In the genomic region with DNA sequence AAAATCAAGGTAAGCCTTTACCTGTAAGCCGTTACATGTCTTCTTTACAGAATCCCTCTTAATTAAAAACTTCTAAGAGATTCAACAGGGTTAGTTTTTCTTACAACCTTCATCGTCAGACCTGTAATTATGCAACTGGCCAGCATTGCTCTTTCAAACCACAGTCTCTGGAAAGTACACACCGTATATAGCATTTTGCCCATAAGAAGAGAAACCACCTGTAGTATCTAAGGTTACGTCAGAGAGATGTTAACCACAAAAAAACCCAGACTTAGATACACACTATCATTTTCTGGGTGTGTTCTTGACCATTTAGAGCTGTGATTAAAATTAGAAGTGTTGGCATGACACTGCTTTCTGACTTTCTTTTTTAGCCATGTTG, we compare ENCODE assay signal across 11 cellular contexts.
DNase-seq lines count a peak whose midpoint lies in the region; ATAC-seq and TF ChIP-seq lines count a peak whose summit lies in the region.
"Had no signal": no experiment of that assay in that cellular context is flagged by ENCODE, and none has a peak within 500 bp of the region (broad histone marks: within the 10 kb centered on the region; RNA-seq: fewer than 3 reads in every experiment).

No MANE protein-coding gene starts in this region.

- H3K4me1 ChIP-seq in CD8-positive, alpha-beta T cell (ENCODE audit: insufficient read depth, low read length), result no peaks in the 10 kb centered on the region

- DNase-seq in immature natural killer cell, result peak; percentile 31 to 38 (median 32)
- no peak for DNase-seq in activated T-helper 2 cell treated with anti-CD3 and anti-CD28 coated beads, Interferon-gamma antibody, Interleukin-2, Interleukin-4, amounts not matched to agents 10 μg/mL and 5 μg/mL and 100 μg/mL, durations not matched to agents 14 hours and 24 hours and 36 hours (ENCODE audit: low spot score)
- no peak for DNase-seq in CD8-positive, alpha-beta T cell
- no peak for DNase-seq in effector memory CD8-positive, alpha-beta T cell
- DNase-seq in activated CD8-positive, alpha-beta memory T cell treated with anti-CD3 and anti-CD28 coated beads for 24 hours, result no peak
- DNase-seq: activated CD4-positive, alpha-beta T cell treated with anti-CD3 and anti-CD28 coated beads for 48 hours; kidney glomerular epithelial cell had no signal

- H3K27me3 ChIP-seq in CD8-positive, alpha-beta T cell (ENCODE audit: insufficient read depth, low read length), result no peaks in the 10 kb centered on the region

- H3K27me3 Mint-ChIP-seq in immature natural killer cell (ENCODE audit: low read depth in 3 of 3), result no peaks in the 10 kb centered on the region
- H3K27me3 Mint-ChIP-seq in activated T-helper 2 cell treated with anti-CD3 and anti-CD28 coated beads, Interferon-gamma antibody, Interleukin-2, Interleukin-4, amounts not matched to agents 10 μg/mL and 5 μg/mL and 100 μg/mL, durations not matched to agents 14 hours and 24 hours and 36 hours (ENCODE audit: low read depth), result no peaks in the 10 kb centered on the region
- peaks cover 2% of the 10 kb centered on the region for H3K27me3 Mint-ChIP-seq in CD8-positive, alpha-beta T cell (ENCODE audit: low read depth)
- no peaks in the 10 kb centered on the region for H3K27me3 Mint-ChIP-seq in effector memory CD8-positive, alpha-beta T cell

- peaks cover 5 to 16% of the 10 kb centered on the region in 2 donors for H3K4me1 Mint-ChIP-seq in immature natural killer cell
- H3K4me1 Mint-ChIP-seq in activated T-helper 2 cell treated with anti-CD3 and anti-CD28 coated beads, Interferon-gamma antibody, Interleukin-2, Interleukin-4, amounts not matched to agents 10 μg/mL and 5 μg/mL and 100 μg/mL, durations not matched to agents 14 hours and 24 hours and 36 hours (ENCODE audit: low read depth), result peaks cover 3% of the 10 kb centered on the region
- H3K4me1 Mint-ChIP-seq in CD8-positive, alpha-beta T cell (ENCODE audit: low read depth), result no peaks in the 10 kb centered on the region
- H3K4me1 Mint-ChIP-seq in effector memory CD8-positive, alpha-beta T cell (ENCODE audit: low read depth in 2 of 2), result no peaks in the 10 kb centered on the region

- POLR2A ChIA-PET in CD8-positive, alpha-beta T cell (lab: Charles Lee), result no interaction called here

- H3K27ac ChIP-seq in CD8-positive, alpha-beta T cell (ENCODE audit: low read depth, low read length), result no peak overlapping the region
- H3K27ac ChIP-seq: epithelial cell of prostate had no signal

- intact Hi-C loops in activated T-helper 2 cell treated with anti-CD3 and anti-CD28 coated beads, Interferon-gamma antibody, Interleukin-2, Interleukin-4, amounts not matched to agents 10 μg/mL and 5 μg/mL and 100 μg/mL, durations not matched to agents 14 hours and 24 hours and 36 hours (cut with micrococcal nuclease), result no loop called here
- intact Hi-C loops in CD8-positive, alpha-beta T cell (cut with DNase I, micrococcal nuclease), result no loop called here

- no peak overlapping the region for H3K4me3 Mint-ChIP-seq in immature natural killer cell
- H3K4me3 Mint-ChIP-seq in activated T-helper 2 cell treated with anti-CD3 and anti-CD28 coated beads, Interferon-gamma antibody, Interleukin-2, Interleukin-4, amounts not matched to agents 10 μg/mL and 5 μg/mL and 100 μg/mL, durations not matched to agents 14 hours and 24 hours and 36 hours (ENCODE audit: low read depth), result no peak overlapping the region
- no peak overlapping the region for H3K4me3 Mint-ChIP-seq in CD8-positive, alpha-beta T cell
- no peak overlapping the region for H3K4me3 Mint-ChIP-seq in effector memory CD8-positive, alpha-beta T cell

- H3K9me3 ChIP-seq in CD8-positive, alpha-beta T cell (ENCODE audit: low read length), result no peaks in the 10 kb centered on the region

- peaks cover 0 to 15% (median 6%) of the 10 kb centered on the region in 6 donors for H3K9me3 Mint-ChIP-seq in immature natural killer cell
- H3K9me3 Mint-ChIP-seq in activated T-helper 2 cell treated with anti-CD3 and anti-CD28 coated beads, Interferon-gamma antibody, Interleukin-2, Interleukin-4, amounts not matched to agents 10 μg/mL and 5 μg/mL and 100 μg/mL, durations not matched to agents 14 hours and 24 hours and 36 hours, result no peaks in the 10 kb centered on the region
- no peaks in the 10 kb centered on the region for H3K9me3 Mint-ChIP-seq in CD8-positive, alpha-beta T cell
- H3K9me3 Mint-ChIP-seq in effector memory CD8-positive, alpha-beta T cell, result peaks cover 0 to 5% of the 10 kb centered on the region in 2 donors

- no peaks in the 10 kb centered on the region for H3K36me3 Mint-ChIP-seq in immature natural killer cell
- H3K36me3 Mint-ChIP-seq in activated T-helper 2 cell treated with anti-CD3 and anti-CD28 coated beads, Interferon-gamma antibody, Interleukin-2, Interleukin-4, amounts not matched to agents 10 μg/mL and 5 μg/mL and 100 μg/mL, durations not matched to agents 14 hours and 24 hours and 36 hours (ENCODE audit: low read depth), result no peaks in the 10 kb centered on the region
- H3K36me3 Mint-ChIP-seq in CD8-positive, alpha-beta T cell, result no peaks in the 10 kb centered on the region
- no peaks in the 10 kb centered on the region for H3K36me3 Mint-ChIP-seq in effector memory CD8-positive, alpha-beta T cell (ENCODE audit: insufficient read depth)

- ATAC-seq in GM18870 (IDR thresholded peaks at IDR 0.05; ENCODE audit: unreplicated experiment) (peak; percentile 97), GM21619 (IDR thresholded peaks at IDR 0.05; ENCODE audit: unreplicated experiment) (peak; percentile 93), HG03159 (IDR thresholded peaks at IDR 0.05; ENCODE audit: unreplicated experiment) (peak; percentile 95)
- no peak for ATAC-seq in CD8-positive, alpha-beta T cell
- ATAC-seq in effector memory CD8-positive, alpha-beta T cell (replicated peaks), result no peak

- H3K27ac Mint-ChIP-seq in immature natural killer cell, result peak overlapping the region in 1 of 6 donors; percentile 7
- H3K27ac Mint-ChIP-seq in activated T-helper 2 cell treated with anti-CD3 and anti-CD28 coated beads, Interferon-gamma antibody, Interleukin-2, Interleukin-4, amounts not matched to agents 10 μg/mL and 5 μg/mL and 100 μg/mL, durations not matched to agents 14 hours and 24 hours and 36 hours, result no peak overlapping the region
- H3K27ac Mint-ChIP-seq in CD8-positive, alpha-beta T cell, result no peak overlapping the region
- H3K27ac Mint-ChIP-seq in effector memory CD8-positive, alpha-beta T cell, result no peak overlapping the region

- H3K4me3 ChIP-seq in CD8-positive, alpha-beta T cell (ENCODE audit: low read depth, low read length), result no peak overlapping the region

- TF ChIP-seq CTCF in CD8-positive, alpha-beta T cell (IDR thresholded peaks at IDR 0.05), result no peak

- no peaks in the 10 kb centered on the region for H3K36me3 ChIP-seq in CD8-positive, alpha-beta T cell (ENCODE audit: insufficient read depth, low read length)

- CTCF ChIA-PET in CD8-positive, alpha-beta T cell (lab: Charles Lee), result no interaction called here

Comparison
In these comparisons a context has a peak if more than half of its experiments do, and no peak if none do; other contexts are left out.
1. ATAC-seq: peak in GM18870 (single experiment), GM21619 (single experiment) and HG03159 (single experiment); none in CD8-positive, alpha-beta T cell (single experiment) and effector memory CD8-positive, alpha-beta T cell (single experiment).
2. DNase-seq: peak in immature natural killer cell (3 of 3); none in activated T-helper 2 cell treated with anti-CD3 and anti-CD28 coated beads, Interferon-gamma antibody, Interleukin-2, Interleukin-4, amounts not matched to agents 10 μg/mL and 5 μg/mL and 100 μg/mL, durations not matched to agents 14 hours and 24 hours and 36 hours (single experiment), CD8-positive, alpha-beta T cell (0 of 7), effector memory CD8-positive, alpha-beta T cell (0 of 3) and activated CD8-positive, alpha-beta memory T cell treated with anti-CD3 and anti-CD28 coated beads for 24 hours (single experiment).